In genomic region chr11:77882396-77882795, GRCh38 we compare ENCODE assay signal across 22 cellular contexts.
"Had no signal": no experiment of that assay in that cellular context is flagged by ENCODE, and none has a peak within 500 bp of the region (broad histone marks: within the 10 kb centered on the region; RNA-seq: fewer than 3 reads in every experiment).

No MANE protein-coding gene starts in this region.

- H3K4me3 ChIP-seq: coronary artery, heart left ventricle, mucosa of descending colon, sigmoid colon, skin epidermis, suprapubic skin, thyroid gland had no signal

- H3K27ac Mint-ChIP-seq: endodermal cell, type B pancreatic cell had no signal

- H3K27me3 Mint-ChIP-seq: naive thymus-derived CD8-positive, alpha-beta T cell; type B pancreatic cell had no signal

- DNase-seq: effector CD4-positive, alpha-beta T cell; endodermal cell; erythroblast; heart left ventricle; hippocampal formation; kidney glomerular epithelial cell; mammary epithelial cell; mucosa of descending colon; naive thymus-derived CD8-positive, alpha-beta T cell; posterior cingulate gyrus; sigmoid colon; stimulated activated CD4-positive, alpha-beta T cell treated with anti-CD3 and anti-CD28 coated beads, Interleukin-2, amount 100 ng/mL, for 24 hours; stimulated activated naive CD4-positive, alpha-beta T cell treated with Interleukin-2 at 50 U/mL for 16 hours; thyroid gland had no signal

- FAIRE-seq: frontal cortex, islet of Langerhans, urothelium cell line had no signal

- H3K4me1 ChIP-seq: suprapubic skin, thyroid gland had no signal

- H3K9me3 Mint-ChIP-seq: endodermal cell; naive thymus-derived CD8-positive, alpha-beta T cell; type B pancreatic cell had no signal

- H3K9me3 ChIP-seq: heart left ventricle, mucosa of descending colon, neutrophil, sigmoid colon, suprapubic skin, thyroid gland had no signal

- H3K4me3 Mint-ChIP-seq: endodermal cell; naive thymus-derived CD8-positive, alpha-beta T cell; type B pancreatic cell had no signal

- H3K27me3 ChIP-seq: heart left ventricle, neutrophil, sigmoid colon, suprapubic skin, thyroid gland had no signal

- H3K27ac ChIP-seq: coronary artery, heart left ventricle, neutrophil, sigmoid colon, skin epidermis, suprapubic skin, thyroid gland had no signal

- H3K4me1 Mint-ChIP-seq: endodermal cell had no signal
